20 cellular contexts compared by ENCODE assay signal in the genomic region with DNA sequence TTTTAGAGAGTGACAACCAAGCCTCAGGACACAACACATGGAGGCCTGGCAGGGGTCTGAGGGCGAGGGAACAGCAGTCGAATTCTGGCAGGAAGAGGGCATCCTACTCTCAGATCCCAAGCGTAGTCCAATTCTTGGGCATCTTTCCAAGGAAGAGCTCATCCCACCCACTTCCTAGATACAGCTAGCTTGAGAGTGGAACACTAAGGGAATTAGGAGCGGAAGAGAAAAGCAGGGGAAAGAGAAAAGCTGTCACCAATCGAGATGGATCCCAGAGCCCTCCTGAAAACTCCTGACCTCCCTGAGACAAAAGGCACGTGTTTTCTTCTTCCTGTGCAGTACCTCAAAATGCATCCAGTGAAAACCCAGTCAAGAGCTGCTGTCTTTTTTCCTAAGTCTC.
A peak's percentile ranks its signal among the peaks of the same experiment; 100 is the strongest.
DNase-seq lines count a peak whose midpoint lies in the region; ATAC-seq, FAIRE-seq and TF ChIP-seq lines count a peak whose summit lies in the region.
"Had no signal": no experiment of that assay in that cellular context is flagged by ENCODE, and none has a peak within 500 bp of the region (broad histone marks: within the 10 kb centered on the region; RNA-seq: fewer than 3 reads in every experiment).

No MANE protein-coding gene starts in this region.

- H3K36me3 ChIP-seq in parathyroid adenoma (ENCODE audit: control insufficient read depth, insufficient read depth, low read length) = no peaks in the 10 kb centered on the region
- H3K36me3 ChIP-seq: pancreas, vagina had no signal

- H3K4me3 ChIP-seq in parathyroid adenoma (ENCODE audit: low read depth, low read length) = no peak overlapping the region
- H3K4me3 ChIP-seq: pancreas, SK-N-MC, vagina had no signal

- H3K4me1 ChIP-seq in parathyroid adenoma = peaks cover 12% of the 10 kb centered on the region

- no peak overlapping the region for H2AFZ ChIP-seq in parathyroid adenoma

- no peaks in the 10 kb centered on the region for H3K27me3 Mint-ChIP-seq in WTC11 (ENCODE audit: low read depth)
- H3K27me3 Mint-ChIP-seq: activated naive CD4-positive, alpha-beta T cell treated with anti-CD3 and anti-CD28 coated beads, Interleukin-2, amount 50 U/mL, for 24 hours had no signal

- peaks cover 73% of the 10 kb centered on the region for H3K4me1 Mint-ChIP-seq in WTC11

- peak; percentile 4 for TF ChIP-seq CTCF in D721Med (IDR thresholded peaks at IDR 0.05; ENCODE audit: insufficient read depth, missing control alignments)
- TF ChIP-seq CTCF in WTC11 (IDR thresholded peaks at IDR 0.05) = no peak
- TF ChIP-seq CTCF in parathyroid adenoma (IDR thresholded peaks at IDR 0.05) = no peak

- no peak for FAIRE-seq in D721Med (lab: Jason Lieb, UNC)
- FAIRE-seq: islet of Langerhans, pancreas had no signal

- peak overlapping the region; percentile 18 for H3K27ac ChIP-seq in parathyroid adenoma
- H3K27ac ChIP-seq: pancreas, SK-N-MC, vagina had no signal

- POLR2A ChIA-PET in WTC11 (lab: Charles Lee) = no interaction called here

- H3K9ac ChIP-seq in parathyroid adenoma = no peak overlapping the region

- H3K9me3 ChIP-seq in parathyroid adenoma (ENCODE audit: control insufficient read depth, low read length) = no peaks in the 10 kb centered on the region
- H3K9me3 ChIP-seq: pancreas, spleen, vagina had no signal

- H3K4me3 Mint-ChIP-seq in WTC11 = no peak overlapping the region
- H3K4me3 Mint-ChIP-seq: activated CD4-positive, alpha-beta T cell treated with anti-CD3 and anti-CD28 coated beads, Interleukin-2, amount 10 ng/mL, durations not matched to agents 7 days and 5 days; activated naive CD4-positive, alpha-beta T cell treated with anti-CD3 and anti-CD28 coated beads, Interleukin-2, amount 50 U/mL, for 24 hours had no signal

- peaks cover 4% of the 10 kb centered on the region for H3K36me3 Mint-ChIP-seq in WTC11

- no peak overlapping the region for H3K4me2 ChIP-seq in parathyroid adenoma (ENCODE audit: low read length)

- intact Hi-C loops in left cardiac atrium (cut with DNase I) = no loop called here

- ATAC-seq in WTC11 (no peak), left cardiac atrium (peak; percentile 23 to 58)
- ATAC-seq: pancreas had no signal

- H3K79me2 ChIP-seq in parathyroid adenoma = peaks cover 6% of the 10 kb centered on the region

- peak overlapping the region; percentile 100 for H3K27ac Mint-ChIP-seq in WTC11
- H3K27ac Mint-ChIP-seq: activated CD4-positive, alpha-beta T cell treated with anti-CD3 and anti-CD28 coated beads, Interleukin-2, amount 10 ng/mL, durations not matched to agents 7 days and 5 days; activated naive CD4-positive, alpha-beta T cell treated with anti-CD3 and anti-CD28 coated beads, Interleukin-2, amount 50 U/mL, for 24 hours had no signal

- H3K9me3 Mint-ChIP-seq in WTC11 = peaks cover 5% of the 10 kb centered on the region
- H3K9me3 Mint-ChIP-seq: activated naive CD4-positive, alpha-beta T cell treated with anti-CD3 and anti-CD28 coated beads, Interleukin-2, amount 50 U/mL, for 24 hours had no signal

- CTCF ChIA-PET in WTC11 (lab: Charles Lee) = interaction anchor here (0.5 to 1.0 kb wide), 2 partner anchors 129 to 155 kb away, joined by 3 to 4 read pairs; no protein-coding TSS in a partner anchor

- DNase-seq in D721Med (ENCODE audit: insufficient read length, low spot score) = no peak
- no peak for DNase-seq in WTC11 (ENCODE audit: low spot score)
- DNase-seq in left cardiac atrium = no peak
- DNase-seq in foreskin melanocyte = no peak
- no peak for DNase-seq in Ammon's horn (ENCODE audit: low spot score)
- no peak for DNase-seq in DMS53 (lab: John Stamatoyannopoulos, UW)
- DNase-seq in HCEC 1CT = no peak
- DNase-seq: activated CD4-positive, alpha-beta T cell treated with anti-CD3 and anti-CD28 coated beads, Interleukin-2, amount 10 ng/mL, durations not matched to agents 7 days and 5 days; activated T-cell treated with anti-CD3 and anti-CD28 coated beads, Interleukin-2, amount 50 U/mL, for 1 hour; glutamatergic neuron; NCI-H1694; NCI-H510A treated with DMSO at 0.1 percent for 48 hours; pancreas; spleen; stimulated activated naive CD4-positive, alpha-beta T cell had no signal

- H3K27me3 ChIP-seq in parathyroid adenoma (ENCODE audit: control insufficient read depth, insufficient read depth, low read length) = no peaks in the 10 kb centered on the region
- H3K27me3 ChIP-seq: pancreas, spleen, vagina had no signal

TF ChIP-seq in WTC11, 78 proteins besides CTCF, POLR2A, EP300 and RAD21:
- TF ChIP-seq ATF1 (CRISPR knock-in tag; IDR thresholded peaks at IDR 0.05) = no peak
- no peak for TF ChIP-seq CBFB (CRISPR knock-in tag; IDR thresholded peaks at IDR 0.05; ENCODE audit: low read depth)
- no peak for TF ChIP-seq KAT7 (CRISPR knock-in tag; IDR thresholded peaks at IDR 0.05; ENCODE audit: borderline replicate concordance)
- no peak for TF ChIP-seq NFE2L1 (CRISPR knock-in tag; IDR thresholded peaks at IDR 0.05)
- TF ChIP-seq RELA (CRISPR knock-in tag; IDR thresholded peaks at IDR 0.05; ENCODE audit: borderline replicate concordance) = no peak
- no peak for TF ChIP-seq CREM (CRISPR knock-in tag; IDR thresholded peaks at IDR 0.05)
- TF ChIP-seq EMX1 (CRISPR knock-in tag; IDR thresholded peaks at IDR 0.05) = no peak
- no peak for TF ChIP-seq IRF2 (CRISPR knock-in tag; IDR thresholded peaks at IDR 0.05; ENCODE audit: borderline replicate concordance, low read depth)
- TF ChIP-seq ZNF121 (CRISPR knock-in tag; IDR thresholded peaks at IDR 0.05) = no peak
- TF ChIP-seq, protein P1, sequence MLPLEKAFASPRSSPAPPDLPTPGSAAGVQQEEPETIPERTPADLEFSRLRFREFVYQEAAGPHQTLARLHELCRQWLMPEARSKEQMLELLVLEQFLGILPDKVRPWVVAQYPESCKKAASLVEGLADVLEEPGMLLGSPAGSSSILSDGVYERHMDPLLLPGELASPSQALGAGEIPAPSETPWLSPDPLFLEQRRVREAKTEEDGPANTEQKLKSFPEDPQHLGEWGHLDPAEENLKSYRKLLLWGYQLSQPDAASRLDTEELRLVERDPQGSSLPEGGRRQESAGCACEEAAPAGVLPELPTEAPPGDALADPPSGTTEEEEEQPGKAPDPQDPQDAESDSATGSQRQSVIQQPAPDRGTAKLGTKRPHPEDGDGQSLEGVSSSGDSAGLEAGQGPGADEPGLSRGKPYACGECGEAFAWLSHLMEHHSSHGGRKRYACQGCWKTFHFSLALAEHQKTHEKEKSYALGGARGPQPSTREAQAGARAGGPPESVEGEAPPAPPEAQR (CRISPR knock-in tag; IDR thresholded peaks at IDR 0.05) = no peak
- TF ChIP-seq GABPB1 (CRISPR knock-in tag; IDR thresholded peaks at IDR 0.05) = no peak
- TF ChIP-seq MXD4 (CRISPR knock-in tag; IDR thresholded peaks at IDR 0.05; ENCODE audit: borderline replicate concordance) = no peak
- TF ChIP-seq ZNF138 (CRISPR knock-in tag; conservative IDR thresholded peaks at IDR 0.05) = no peak
TF ChIP-seq in WTC11: peak in this region for 0.
